ENCODE assay signal across 13 cellular contexts in genomic region chr12:32569256-32569655, GRCh38.
DNase-seq lines count a peak whose midpoint lies in the region; TF ChIP-seq lines count a peak whose summit lies in the region.
"Had no signal": no experiment of that assay in that cellular context is flagged by ENCODE, and none has a peak within 500 bp of the region (broad histone marks: within the 10 kb centered on the region; RNA-seq: fewer than 3 reads in every experiment).

No MANE protein-coding gene starts in this region.

- no peak overlapping the region for H3K4me3 ChIP-seq in ACC112 (ENCODE audit: low read depth, low read length)
- H3K4me3 ChIP-seq: K562 had no signal

- TF ChIP-seq CTCF in neural crest cell (conservative IDR thresholded peaks at IDR 0.05) = no peak

- no peaks in the 10 kb centered on the region for H3K27me3 Mint-ChIP-seq in neural crest cell (ENCODE audit: low read depth)
- H3K27me3 Mint-ChIP-seq: activated CD4-positive, alpha-beta T cell treated with anti-CD3 and anti-CD28 coated beads for 36 hours had no signal

- peak overlapping the region; percentile 9 for H3K27ac Mint-ChIP-seq in neural crest cell (ENCODE audit: unreplicated experiment)
- H3K27ac Mint-ChIP-seq: activated CD4-positive, alpha-beta T cell treated with anti-CD3 and anti-CD28 coated beads for 36 hours; activated T-cell treated with anti-CD3 and anti-CD28 coated beads, Interleukin-2, amount 50 U/mL, for 72 hours had no signal

- peak overlapping the region; percentile 6 for H3K4me3 Mint-ChIP-seq in neural crest cell
- H3K4me3 Mint-ChIP-seq: activated CD4-positive, alpha-beta T cell treated with anti-CD3 and anti-CD28 coated beads for 36 hours; activated T-cell treated with anti-CD3 and anti-CD28 coated beads, Interleukin-2, amount 50 U/mL, for 72 hours had no signal

- no peaks in the 10 kb centered on the region for H3K27me3 ChIP-seq in ACC112 (ENCODE audit: insufficient read depth, low read length)

- H3K4me1 Mint-ChIP-seq in neural crest cell = peaks cover 63% of the 10 kb centered on the region
- H3K4me1 Mint-ChIP-seq: activated CD4-positive, alpha-beta T cell treated with anti-CD3 and anti-CD28 coated beads for 36 hours had no signal

- H3K36me3 ChIP-seq in ACC112 (ENCODE audit: insufficient read depth, low read length) = peaks cover 14% of the 10 kb centered on the region

- DNase-seq in NCI-H524 treated with DMSO at 0.1 percent for 48 hours (lab: John Stamatoyannopoulos, UW) (peak; percentile 70), caudate nucleus (lab: John Stamatoyannopoulos, UW) (no peak), neural crest cell (ENCODE audit: low read depth, low spot score) (no peak), nucleus accumbens (lab: John Stamatoyannopoulos, UW) (no peak), GM19240 (ENCODE audit: insufficient read length, low spot score) (no peak), NCI-H1092 treated with DMSO at 0.1 percent for 48 hours (lab: John Stamatoyannopoulos, UW) (no peak)
- DNase-seq in activated CD4-positive, CD25-positive, alpha-beta regulatory T cell treated with anti-CD3 and anti-CD28 coated beads, Interleukin-2, amount 50 U/mL, for 72 hours = no peak
- DNase-seq: activated CD4-positive, alpha-beta T cell treated with anti-CD3 and anti-CD28 coated beads for 36 hours; activated T-cell treated with anti-CD3 and anti-CD28 coated beads, Interleukin-2, amount 50 U/mL, for 72 hours; left colon; NCI-H2029 had no signal

- peak overlapping the region; percentile 66 for H3K27ac ChIP-seq in ACC112 (ENCODE audit: low read depth, low read length)
- peak overlapping the region; percentile 56 for H3K27ac ChIP-seq in caudate nucleus (ENCODE audit: low read depth, low read length)

- peaks cover 34% of the 10 kb centered on the region for H3K4me1 ChIP-seq in ACC112 (ENCODE audit: control insufficient read depth, insufficient read depth, low read length, unreplicated experiment)

- H3K79me2 ChIP-seq in ACC112 (ENCODE audit: control insufficient read depth, insufficient read depth, low read length, unreplicated experiment) = peaks cover 50% of the 10 kb centered on the region

- no peak overlapping the region for H2AFZ ChIP-seq in ACC112 (ENCODE audit: low read length, unreplicated experiment)

- no peaks in the 10 kb centered on the region for H3K9me3 Mint-ChIP-seq in neural crest cell
- H3K9me3 Mint-ChIP-seq: activated T-cell treated with anti-CD3 and anti-CD28 coated beads, Interleukin-2, amount 50 U/mL, for 72 hours had no signal

- peaks cover 20% of the 10 kb centered on the region for H3K36me3 Mint-ChIP-seq in neural crest cell (ENCODE audit: low read depth)
